ENCODE assay signal across 20 cellular contexts in the genomic region with DNA sequence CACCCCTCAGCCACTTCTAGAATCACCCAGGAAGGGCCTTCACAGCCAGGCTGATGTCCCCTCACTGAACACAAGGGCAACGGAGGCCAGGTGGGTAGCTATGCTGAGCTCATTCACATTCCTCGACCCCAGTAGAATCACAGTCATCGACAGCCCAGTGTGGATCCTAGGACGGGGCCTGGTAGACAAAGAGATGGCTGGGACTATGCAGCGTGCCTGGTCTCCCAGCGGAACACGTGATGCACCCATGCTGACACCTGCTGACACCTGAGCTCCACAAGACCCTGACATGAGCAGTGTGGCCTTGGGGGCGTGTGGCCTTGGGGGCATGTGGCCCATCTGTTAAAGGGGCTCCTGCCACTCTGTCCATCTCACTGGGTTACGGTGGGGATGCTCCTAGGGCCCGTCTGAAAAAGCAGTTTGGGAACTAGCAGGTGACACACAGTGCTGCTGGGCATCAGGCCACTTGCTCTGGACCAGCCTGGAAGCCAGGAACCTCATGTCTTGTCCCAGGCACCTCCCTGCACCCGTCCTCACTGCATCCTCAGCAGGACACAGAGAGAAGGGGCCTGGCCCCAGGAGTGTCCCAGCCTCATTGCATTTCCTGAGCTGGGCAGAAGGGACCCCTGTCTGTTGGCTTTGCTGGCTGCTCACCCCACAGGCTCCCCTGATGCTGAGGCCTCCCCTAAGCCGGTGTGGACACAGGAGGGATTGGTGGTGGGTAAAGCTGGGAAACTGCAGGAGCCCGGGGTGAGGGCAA. TPM values are rescaled to one million over a fixed set of nuclear protein-coding genes. Genes with fewer than 3 reads are reported as not detected.
DNase-seq lines count a peak whose midpoint lies in the region; ATAC-seq and TF ChIP-seq lines count a peak whose summit lies in the region.
"Had no signal": no experiment of that assay in that cellular context is flagged by ENCODE, and none has a peak within 500 bp of the region (broad histone marks: within the 10 kb centered on the region; RNA-seq: fewer than 3 reads in every experiment).

No MANE protein-coding gene starts in this region.

- in situ Hi-C loops in GM23248 (cut with MboI): no loop called here

- H3K9me3 ChIP-seq in BE2C: no peaks in the 10 kb centered on the region
- no peaks in the 10 kb centered on the region for H3K9me3 ChIP-seq in RWPE2 (ENCODE audit: severe bottlenecking)
- no peaks in the 10 kb centered on the region for H3K9me3 ChIP-seq in osteoblast (ENCODE audit: low read depth, low read length)
- no peaks in the 10 kb centered on the region for H3K9me3 ChIP-seq in GM23248 (ENCODE audit: low read depth)
- H3K9me3 ChIP-seq: A549 had no signal

- no peak overlapping the region for H3K4me2 ChIP-seq in osteoblast (ENCODE audit: insufficient read depth, low read length)
- no peak overlapping the region for H3K4me2 ChIP-seq in GM23248 (ENCODE audit: unreplicated experiment)
- H3K4me2 ChIP-seq: A549, PC-9 had no signal

- H3K36me3 ChIP-seq in BE2C: no peaks in the 10 kb centered on the region
- no peaks in the 10 kb centered on the region for H3K36me3 ChIP-seq in RWPE2 (ENCODE audit: low read depth)
- no peaks in the 10 kb centered on the region for H3K36me3 ChIP-seq in osteoblast (ENCODE audit: insufficient read depth, low read length)
- no peaks in the 10 kb centered on the region for H3K36me3 ChIP-seq in GM23248 (ENCODE audit: low read depth)

- H3K79me2 ChIP-seq in osteoblast (ENCODE audit: insufficient read depth, low read length) (no peaks in the 10 kb centered on the region), GM23248 (ENCODE audit: insufficient read depth) (no peaks in the 10 kb centered on the region)

- H2AFZ ChIP-seq in osteoblast (ENCODE audit: low read length) (no peak overlapping the region), GM23248 (no peak overlapping the region)
- H2AFZ ChIP-seq: PC-9 had no signal

- H3K4me3 ChIP-seq in BE2C (ENCODE audit: low read depth, low read length): no peak overlapping the region
- H3K4me3 ChIP-seq in RWPE2 (ENCODE audit: severe bottlenecking): no peak overlapping the region
- H3K4me3 ChIP-seq in osteoblast (ENCODE audit: insufficient read depth, low read length): no peak overlapping the region
- no peak overlapping the region for H3K4me3 ChIP-seq in GM23248
- H3K4me3 ChIP-seq: A549, GM12878, K562, PC-9 had no signal

- no peaks in the 10 kb centered on the region for H4K20me1 ChIP-seq in osteoblast (ENCODE audit: insufficient read depth, low read length)
- no peaks in the 10 kb centered on the region for H4K20me1 ChIP-seq in GM23248 (ENCODE audit: insufficient read depth)

- no peak overlapping the region for H3K9ac ChIP-seq in GM23248

- peaks cover 4% of the 10 kb centered on the region; the same call in 1 of the 2 replicates for H3K4me1 ChIP-seq in BE2C
- no peaks in the 10 kb centered on the region for H3K4me1 ChIP-seq in RWPE2 (ENCODE audit: insufficient read depth, poor library complexity, severe bottlenecking)
- no peaks in the 10 kb centered on the region for H3K4me1 ChIP-seq in osteoblast (ENCODE audit: insufficient read depth, low read length)
- H3K4me1 ChIP-seq in GM23248 (ENCODE audit: insufficient read depth): no peaks in the 10 kb centered on the region
- H3K4me1 ChIP-seq: A549 had no signal

- ATAC-seq in RWPE2 (ENCODE audit: low read depth) (no peak), HG02588 (IDR thresholded peaks at IDR 0.05; ENCODE audit: unreplicated experiment) (no peak)
- ATAC-seq: GM12878, K562 had no signal

- H3K27ac ChIP-seq in RWPE2 (ENCODE audit: poor library complexity, severe bottlenecking) (no peak overlapping the region), osteoblast (ENCODE audit: low read depth, low read length) (no peak overlapping the region), GM23248 (no peak overlapping the region)
- H3K27ac ChIP-seq: A549, PC-9 had no signal

- H3K9me2 ChIP-seq in GM23248 (ENCODE audit: insufficient read depth): no peaks in the 10 kb centered on the region

- DNase-seq in activated effector memory CD4-positive, alpha-beta T cell treated with anti-CD3 and anti-CD28 coated beads, Interleukin-2, amount 50 U/mL, for 16 hours: peak; percentile 56
- DNase-seq in activated effector memory CD4-positive, alpha-beta T cell treated with Interleukin-2 at 50 U/mL for 16 hours: no peak
- DNase-seq in BE2C (peak; percentile 4), RWPE2 (ENCODE audit: low spot score) (peak; percentile 42), osteoblast (ENCODE audit: insufficient read length, low spot score, missing footprints) (peak; percentile 78), GM23248 (no peak)
- no peak for DNase-seq in central memory CD4-positive, alpha-beta T cell
- DNase-seq: Calu3, NCI-H1092, NCI-H187, NCI-H2171, NCI-H774, PC-9, SHP77 had no signal

- TF ChIP-seq CTCF in BE2C (IDR thresholded peaks at IDR 0.05; ENCODE audit: low read depth, low read length) (no peak), RWPE2 (IDR thresholded peaks at IDR 0.05; ENCODE audit: poor library complexity, severe bottlenecking) (no peak), osteoblast (IDR thresholded peaks at IDR 0.05; ENCODE audit: extremely low read depth, low read depth, low read length) (no peak)

- no peaks in the 10 kb centered on the region for H3F3A ChIP-seq in GM23248 (ENCODE audit: insufficient read depth)

- H3K27me3 ChIP-seq in BE2C (peaks cover 25% of the 10 kb centered on the region), RWPE2 (ENCODE audit: insufficient read depth, poor library complexity, severe bottlenecking) (peaks cover 22% of the 10 kb centered on the region), osteoblast (ENCODE audit: insufficient read depth, low read length) (peaks cover 27% of the 10 kb centered on the region), GM23248 (replicated peaks; ENCODE audit: insufficient read depth) (peaks cover 25% of the 10 kb centered on the region)

- 62 to 63% methylated on average over 13 of the region's 13 CpGs for WGBS in GM23248 (ENCODE audit: low coverage in 1 of 2, low lambda C conversion rate in 2 of 2, missing lambda C conversion rate in 2 of 2), 2 experiments

RNA-seq across cellular contexts. Expression of a gene that starts 9.7 kb away (rescaled TPM):
- polyA plus RNA-seq in BE2C (2012; ENCODE audit: insufficient read depth, insufficient read length, low read depth): 0.37 TPM
- total RNA-seq in osteoblast: not detected in 2 replicates
- total RNA-seq in GM23248 (2014; rRNA removed; shearing (Covaris generic)): 0.54 TPM in 1 of 2 replicates, not detected in the other
- not detected in 2 replicates for polyA plus RNA-seq in GM23248 (2016; fragmentation: Nextera tagmentation; extraction: Ambion mirVana)
- total RNA-seq: Calu3; CD4-positive, alpha-beta T cell; GM12878; PC-9 had no signal
- polyA plus RNA-seq: GM12878, K562 had no signal

RNA-seq across cellular contexts. Expression of a gene that starts 22.0 kb away (rescaled TPM):
- polyA plus RNA-seq in BE2C (2012; ENCODE audit: insufficient read depth, insufficient read length, low read depth): not detected
- not detected in 2 replicates for total RNA-seq in osteoblast
- total RNA-seq in GM23248 (2014; rRNA removed; shearing (Covaris generic)): not detected in 2 replicates
- not detected in 2 replicates for polyA plus RNA-seq in GM23248 (2016; fragmentation: Nextera tagmentation; extraction: Ambion mirVana)
- total RNA-seq: Calu3; CD4-positive, alpha-beta T cell; GM12878; K562; NCI-H460; PC-9 had no signal
- polyA plus RNA-seq: GM12878, K562 had no signal

RNA-seq across cellular contexts. Expression of a gene that starts 42.3 kb away (rescaled TPM):
- not detected for polyA plus RNA-seq in BE2C (2012; ENCODE audit: insufficient read depth, insufficient read length, low read depth)
- not detected in 2 replicates for total RNA-seq in osteoblast
- total RNA-seq in GM23248 (2014; rRNA removed; shearing (Covaris generic)): not detected in 2 replicates
- not detected in 2 replicates for polyA plus RNA-seq in GM23248 (2016; fragmentation: Nextera tagmentation; extraction: Ambion mirVana)
- total RNA-seq: Calu3; CD4-positive, alpha-beta T cell; GM12878; K562; NCI-H460; PC-9 had no signal
- polyA plus RNA-seq: A549, GM12878, K562 had no signal

RNA-seq across cellular contexts. Expression of a gene that starts 48.0 kb away (rescaled TPM):
- polyA plus RNA-seq in BE2C (2012; ENCODE audit: insufficient read depth, insufficient read length, low read depth): not detected
- not detected in 2 replicates for total RNA-seq in osteoblast
- total RNA-seq in GM23248 (2014; rRNA removed; shearing (Covaris generic)): not detected in 2 replicates
- polyA plus RNA-seq in GM23248 (2016; fragmentation: Nextera tagmentation; extraction: Ambion mirVana): not detected in 2 replicates
- total RNA-seq: Calu3; CD4-positive, alpha-beta T cell; GM12878; K562; PC-9 had no signal
- polyA plus RNA-seq: A549, GM12878, K562 had no signal

Comparison
In these comparisons a context has a peak if more than half of its experiments do, and no peak if none do; other contexts are left out.
1. DNase-seq: peak in activated effector memory CD4-positive, alpha-beta T cell treated with anti-CD3 and anti-CD28 coated beads, Interleukin-2, amount 50 U/mL, for 16 hours (single experiment), BE2C (single experiment), RWPE2 (single experiment) and osteoblast (single experiment); none in activated effector memory CD4-positive, alpha-beta T cell treated with Interleukin-2 at 50 U/mL for 16 hours (single experiment), GM23248 (single experiment) and central memory CD4-positive, alpha-beta T cell (single experiment).